8 cellular contexts compared by ENCODE assay signal in genomic region chr4:153788419-153789276, GRCh38. TPM values are rescaled to one million over a fixed set of nuclear protein-coding genes. Genes with fewer than 3 reads are reported as not detected.
DNase-seq lines count a peak whose midpoint lies in the region; ATAC-seq and TF ChIP-seq lines count a peak whose summit lies in the region.

SFRP2 (minus strand) TSS chr4:153789083; CDS start chr4:153788835, 248 bp downstream.

- H3K36me3 ChIP-seq in GM23338 (ENCODE audit: insufficient read depth) = peaks cover 20% of the 10 kb centered on the region; the same call in 1 of the 2 replicates
- H3K36me3 ChIP-seq in sigmoid colon = no peaks in the 10 kb centered on the region

- H3K4me2 ChIP-seq in GM23338 = peak within 1 kb of the TSS; percentile 90

- no peaks in the 10 kb centered on the region for H3K9me2 ChIP-seq in GM23338 (ENCODE audit: insufficient read depth)

- peaks cover 47% of the 10 kb centered on the region for H3K79me2 ChIP-seq in GM23338 (replicated peaks; ENCODE audit: insufficient read depth)

- H4K20me1 ChIP-seq in GM23338 (replicated peaks; ENCODE audit: insufficient read depth) = peaks cover 33% of the 10 kb centered on the region

- H3K27me3 ChIP-seq in GM23338 (ENCODE audit: insufficient read depth) (peaks cover 8% of the 10 kb centered on the region), sigmoid colon (peaks cover 40 to 64% (median 60%) of the 10 kb centered on the region in 3 donors)

- TF ChIP-seq POLR2A in sigmoid colon (IDR thresholded peaks at IDR 0.05) = no peak

- H3K9me3 ChIP-seq in sigmoid colon = no peaks in the 10 kb centered on the region

- TF ChIP-seq EP300 in sigmoid colon (IDR thresholded peaks at IDR 0.05) = no peak

- peak; percentile 18 for ATAC-seq in GM23338
- peak in 1 of 2 donors; percentile 15 for ATAC-seq in activated T-cell treated with anti-CD3 and anti-CD28 coated beads, Interleukin-2, amount 50 U/mL, for 72 hours (replicated peaks in 1 of 2)
- ATAC-seq in GM21576 (IDR thresholded peaks at IDR 0.05; ENCODE audit: unreplicated experiment) = no peak
- no peak for ATAC-seq in esophagus mucosa
- no peak for ATAC-seq in HG02623 (IDR thresholded peaks at IDR 0.05; ENCODE audit: unreplicated experiment)

- DNase-seq in GM23338 (ENCODE audit: low spot score) (peak; percentile 96), sigmoid colon (peak; percentile 70), SHP77 (lab: John Stamatoyannopoulos, UW) (no peak)
- no peak for DNase-seq in activated T-cell treated with anti-CD3 and anti-CD28 coated beads, Interleukin-2, amount 50 U/mL, for 72 hours

- no peak within 1 kb of the TSS for H2AFZ ChIP-seq in GM23338

- peaks cover 16% of the 10 kb centered on the region; the same call in 1 of the 2 replicates for H3F3A ChIP-seq in GM23338 (replicated peaks; ENCODE audit: low read depth)

- H3K4me1 ChIP-seq in GM23338 (ENCODE audit: insufficient read depth) (peaks cover 32% of the 10 kb centered on the region), sigmoid colon (peaks cover 0 to 45% (median 38%) of the 10 kb centered on the region in 4 donors)

- H3K9me3 Mint-ChIP-seq in GM23338 = no peaks in the 10 kb centered on the region; the same call in 2 of the 3 replicates
- no peaks in the 10 kb centered on the region for H3K9me3 Mint-ChIP-seq in activated T-cell treated with anti-CD3 and anti-CD28 coated beads, Interleukin-2, amount 50 U/mL, for 72 hours

- peaks cover 48% of the 10 kb centered on the region for H3K36me3 Mint-ChIP-seq in GM23338 (ENCODE audit: low read depth)
- peaks cover 0 to 2% of the 10 kb centered on the region in 2 donors for H3K36me3 Mint-ChIP-seq in activated T-cell treated with anti-CD3 and anti-CD28 coated beads, Interleukin-2, amount 50 U/mL, for 72 hours (ENCODE audit: insufficient read depth in 2 of 2)

- intact Hi-C loops in sigmoid colon (cut with DNase I) = no loop called here

- WGBS in sigmoid colon, 2 donors = 3% methylated on average over 72 of the region's 72 CpGs

- H3K27ac ChIP-seq in GM23338 (ENCODE audit: low read depth) = peak within 1 kb of the TSS; percentile 99
- peak within 1 kb of the TSS; percentile 42 to 64 (median 51) for H3K27ac ChIP-seq in sigmoid colon

- H3K4me3 Mint-ChIP-seq in GM23338 = peak within 1 kb of the TSS; percentile 99
- H3K4me3 Mint-ChIP-seq in activated T-cell treated with anti-CD3 and anti-CD28 coated beads, Interleukin-2, amount 50 U/mL, for 72 hours = peak within 1 kb of the TSS; percentile 76 to 79

- peaks cover 40% of the 10 kb centered on the region for H3K4me1 Mint-ChIP-seq in GM23338
- peaks cover 44% of the 10 kb centered on the region for H3K4me1 Mint-ChIP-seq in activated T-cell treated with anti-CD3 and anti-CD28 coated beads, Interleukin-2, amount 50 U/mL, for 72 hours (ENCODE audit: low read depth)

- peaks cover 41% of the 10 kb centered on the region for H3K27me3 Mint-ChIP-seq in GM23338 (ENCODE audit: insufficient read depth, low read depth, poor library complexity)
- peaks cover 81% of the 10 kb centered on the region for H3K27me3 Mint-ChIP-seq in activated T-cell treated with anti-CD3 and anti-CD28 coated beads, Interleukin-2, amount 50 U/mL, for 72 hours (ENCODE audit: low read depth)

- TF ChIP-seq CTCF in GM23338 (conservative IDR thresholded peaks at IDR 0.05; ENCODE audit: low read depth in 2 of 2) = no peak
- TF ChIP-seq CTCF in sigmoid colon (IDR thresholded peaks at IDR 0.05) = no peak

- peak within 1 kb of the TSS; percentile 100 for H3K27ac Mint-ChIP-seq in GM23338
- no peak within 1 kb of the TSS for H3K27ac Mint-ChIP-seq in activated T-cell treated with anti-CD3 and anti-CD28 coated beads, Interleukin-2, amount 50 U/mL, for 72 hours

- peak within 1 kb of the TSS; percentile 89 for H3K4me3 ChIP-seq in GM23338
- H3K4me3 ChIP-seq in iPS-11a (ENCODE audit: low read depth, low read length) = peak within 1 kb of the TSS; percentile 95
- H3K4me3 ChIP-seq in sigmoid colon = peak within 1 kb of the TSS; percentile 24 to 47 (median 41)

TF ChIP-seq in GM23338, 12 proteins besides CTCF, POLR2A, EP300 and RAD21:
- TF ChIP-seq EZH2 (IDR thresholded peaks at IDR 0.05; ENCODE audit: low read depth, unreplicated experiment) = no peak
- peak; percentile 22; the same call in 1 of the 2 replicates for TF ChIP-seq ETS1 (IDR thresholded peaks at IDR 0.05)
- no peak for TF ChIP-seq ZNF331 (CRISPR knock-in tag; IDR thresholded peaks at IDR 0.05; ENCODE audit: low read depth)
- no peak for TF ChIP-seq CREB1 (CRISPR knock-in tag; IDR thresholded peaks at IDR 0.05; ENCODE audit: low read depth)
- peak; percentile 86 for TF ChIP-seq POLR2AphosphoS5 (IDR thresholded peaks at IDR 0.05; ENCODE audit: low read depth)
- TF ChIP-seq NANOG (IDR thresholded peaks at IDR 0.05; ENCODE audit: borderline replicate concordance) = no peak

RNA-seq across cellular contexts. Expression of gene SFRP2, which starts in this region (rescaled TPM):
- total RNA-seq in GM23338 (2014; rRNA removed; shearing (Covaris generic)) = 214 and 219 TPM in 2 replicates
- 286 and 295 TPM in 2 replicates for polyA plus RNA-seq in GM23338 (2016; fragmentation: Nextera tagmentation; extraction: Ambion mirVana)
- total RNA-seq in activated T-cell treated with anti-CD3 and anti-CD28 coated beads, Interleukin-2, amount 50 U/mL, for 72 hours = not detected
- total RNA-seq in sigmoid colon = 10 to 100 TPM; 12.1 to 64.8 (median 33.1) TPM
- 10 to 100 TPM in 1 of 3 donors, 1 to 10 TPM in 1, not detected in 1; 2.0 to 30.6 TPM for polyA plus RNA-seq in sigmoid colon
- 4.7 TPM for total RNA-seq in esophagus mucosa

Comparison
In these comparisons a context has a peak if more than half of its experiments do, and no peak if none do; other contexts are left out.
1. DNase-seq: peak in GM23338 (single experiment) and sigmoid colon (single experiment); none in activated T-cell treated with anti-CD3 and anti-CD28 coated beads, Interleukin-2, amount 50 U/mL, for 72 hours (0 of 2) and SHP77 (0 of 2).
2. H3K4me3 ChIP-seq: peak in every context shown above with its lines; median percentile 95 in iPS-11a; 89 in GM23338; 41 in sigmoid colon.